Comparison of ENCODE assay signal across 8 cellular contexts in genomic region chr11:116986521-116987105, GRCh38.
DNase-seq lines count a peak whose midpoint lies in the region; ATAC-seq and TF ChIP-seq lines count a peak whose summit lies in the region.

No MANE protein-coding gene starts in this region.

- TF ChIP-seq CTCF in activated B cell treated with CpG ODN at 0.5 μM for 24 hours (IDR thresholded peaks at IDR 0.05) (no peak), suprapubic skin (IDR thresholded peaks at IDR 0.05) (no peak)

- WGBS in right cardiac atrium: 71% methylated on average over 2 of the region's 2 CpGs
- WGBS in suprapubic skin: 47% methylated on average over 2 of the region's 2 CpGs

- H3K27me3 ChIP-seq in right cardiac atrium (ENCODE audit: control insufficient read depth, insufficient read depth): no peaks in the 10 kb centered on the region
- H3K27me3 ChIP-seq in suprapubic skin: no peaks in the 10 kb centered on the region

- POLR2A ChIA-PET in activated B cell treated with CpG ODN at 0.5 μM for 24 hours (lab: Charles Lee): interaction anchor here (0.8 to 1.0 kb wide), 3 partner anchors 17 to 69 kb away, joined by 3 to 4 read pairs (median 3); no protein-coding TSS in a partner anchor

- no peak for TF ChIP-seq EP300 in suprapubic skin (IDR thresholded peaks at IDR 0.05)

- H3K4me3 Mint-ChIP-seq in activated naive CD4-positive, alpha-beta T cell treated with anti-CD3 and anti-CD28 coated beads for 36 hours: peak overlapping the region; percentile 48
- H3K4me3 Mint-ChIP-seq in activated B cell treated with CpG ODN at 0.5 μM for 24 hours: peak overlapping the region; percentile 52

- ATAC-seq in HG03565 (IDR thresholded peaks at IDR 0.05; ENCODE audit: unreplicated experiment): peak; percentile 56
- peak; percentile 78 for ATAC-seq in activated B cell treated with CpG ODN at 0.5 μM for 24 hours (ENCODE audit: low read depth)
- ATAC-seq in right cardiac atrium: peak; percentile 49 to 53
- ATAC-seq in GM19023 (IDR thresholded peaks at IDR 0.05; ENCODE audit: unreplicated experiment): no peak

- H3K27ac ChIP-seq in right cardiac atrium (ENCODE audit: low read length) (no peak overlapping the region), suprapubic skin (peak overlapping the region; percentile 8)

- H3K36me3 Mint-ChIP-seq in activated naive CD4-positive, alpha-beta T cell treated with anti-CD3 and anti-CD28 coated beads for 36 hours (ENCODE audit: low read depth): peaks cover 1% of the 10 kb centered on the region
- peaks cover 8% of the 10 kb centered on the region for H3K36me3 Mint-ChIP-seq in activated B cell treated with CpG ODN at 0.5 μM for 24 hours (ENCODE audit: low read depth)

- no peak for TF ChIP-seq POLR2A in suprapubic skin (IDR thresholded peaks at IDR 0.05)

- H3K9me3 Mint-ChIP-seq in activated naive CD4-positive, alpha-beta T cell treated with anti-CD3 and anti-CD28 coated beads for 36 hours: no peaks in the 10 kb centered on the region
- H3K9me3 Mint-ChIP-seq in activated B cell treated with CpG ODN at 0.5 μM for 24 hours: no peaks in the 10 kb centered on the region

- intact Hi-C loops in activated naive CD4-positive, alpha-beta T cell treated with anti-CD3 and anti-CD28 coated beads for 36 hours (cut with micrococcal nuclease): loop anchor here (1.0 to 2.0 kb wide), 9 partner anchors 16 to 133 kb away; no protein-coding TSS in a partner anchor
- intact Hi-C loops in activated B cell treated with CpG ODN at 0.5 μM for 24 hours (cut with micrococcal nuclease) (loop anchor here (2.0 kb wide), 1 partner anchor 14 kb away; no protein-coding TSS in a partner anchor), right cardiac atrium (cut with DNase I) (no loop called here)

- H3K27ac Mint-ChIP-seq in activated naive CD4-positive, alpha-beta T cell treated with anti-CD3 and anti-CD28 coated beads for 36 hours: peak overlapping the region; percentile 85
- H3K27ac Mint-ChIP-seq in activated B cell treated with CpG ODN at 0.5 μM for 24 hours: peak overlapping the region; percentile 74

- CTCF ChIA-PET in activated naive CD4-positive, alpha-beta T cell treated with anti-CD3 and anti-CD28 coated beads for 36 hours (lab: Charles Lee): interaction anchor here (0.5 to 1.4 kb wide), 7 partner anchors 29 to 897 kb away, joined by 3 to 4 read pairs (median 3); no protein-coding TSS in a partner anchor
- CTCF ChIA-PET in activated B cell treated with CpG ODN at 0.5 μM for 24 hours (lab: Charles Lee): no interaction called here

- no peaks in the 10 kb centered on the region for H3K27me3 Mint-ChIP-seq in activated naive CD4-positive, alpha-beta T cell treated with anti-CD3 and anti-CD28 coated beads for 36 hours (ENCODE audit: low read depth)
- no peaks in the 10 kb centered on the region for H3K27me3 Mint-ChIP-seq in activated B cell treated with CpG ODN at 0.5 μM for 24 hours

- peak; percentile 50 for DNase-seq in activated naive CD4-positive, alpha-beta T cell treated with anti-CD3 and anti-CD28 coated beads for 36 hours
- DNase-seq in activated naive CD4-positive, alpha-beta T cell (lab: John Stamatoyannopoulos, UW): no peak
- DNase-seq in activated B cell treated with CpG ODN at 0.5 μM for 24 hours: no peak
- no peak for DNase-seq in right cardiac atrium
- DNase-seq in suprapubic skin (ENCODE audit: low spot score in 2 of 2): no peak
- DNase-seq in NCI-H526 treated with DMSO at 0.1 percent for 48 hours (lab: John Stamatoyannopoulos, UW): no peak

- no peaks in the 10 kb centered on the region for H3K36me3 ChIP-seq in suprapubic skin

- peaks cover 5% of the 10 kb centered on the region for H3K4me1 ChIP-seq in right cardiac atrium (ENCODE audit: control insufficient read depth, insufficient read depth, low read length)
- H3K4me1 ChIP-seq in suprapubic skin: peaks cover 48% of the 10 kb centered on the region

- H3K4me3 ChIP-seq in right cardiac atrium (ENCODE audit: low read length) (no peak overlapping the region), suprapubic skin (no peak overlapping the region)

- H3K9me3 ChIP-seq in right cardiac atrium (ENCODE audit: control insufficient read depth, low read length) (no peaks in the 10 kb centered on the region), suprapubic skin (no peaks in the 10 kb centered on the region)

- H3K4me1 Mint-ChIP-seq in activated naive CD4-positive, alpha-beta T cell treated with anti-CD3 and anti-CD28 coated beads for 36 hours (ENCODE audit: low read depth): peaks cover 74% of the 10 kb centered on the region
- peaks cover 89% of the 10 kb centered on the region for H3K4me1 Mint-ChIP-seq in activated B cell treated with CpG ODN at 0.5 μM for 24 hours

Comparison
In these comparisons a context has a peak if more than half of its experiments do, and no peak if none do; other contexts are left out.
1. intact Hi-C loops: an anchor here in activated naive CD4-positive, alpha-beta T cell treated with anti-CD3 and anti-CD28 coated beads for 36 hours (1.0 to 2.0 kb wide) and activated B cell treated with CpG ODN at 0.5 μM for 24 hours (2.0 kb wide); none called in right cardiac atrium.